In the genomic region with DNA sequence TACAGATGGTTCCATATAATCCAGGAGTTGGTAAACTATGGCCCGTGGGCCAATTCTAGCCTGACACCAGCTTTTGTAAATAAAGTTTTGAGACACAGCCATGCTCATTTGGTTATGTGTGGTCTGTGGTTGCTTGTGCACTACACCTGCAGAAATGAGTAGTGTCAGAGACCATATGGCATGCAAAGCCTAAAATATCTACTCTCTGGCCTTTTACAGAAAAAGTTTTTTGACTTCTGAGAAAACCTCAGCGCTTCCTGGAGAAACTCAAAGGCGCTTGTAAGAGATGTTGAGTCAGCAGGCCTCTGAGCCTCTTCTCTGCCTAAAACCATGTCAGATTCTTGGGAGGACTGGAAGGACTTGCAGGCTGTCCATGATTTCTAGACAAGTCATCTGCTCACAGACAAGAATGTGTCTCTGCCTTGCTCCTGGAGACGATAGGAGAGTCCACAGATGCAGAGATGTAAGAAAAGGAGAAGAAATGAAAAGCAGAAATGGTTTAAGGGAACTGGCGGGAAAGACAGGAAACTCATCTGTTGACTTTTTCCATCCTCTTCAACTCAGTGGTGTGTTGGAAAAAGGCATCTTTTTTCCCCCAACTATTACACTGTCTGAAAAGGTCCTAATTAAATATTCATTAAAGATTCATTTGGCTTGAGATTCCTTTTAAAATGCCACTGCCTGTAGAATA, we compare ENCODE assay signal across 8 cellular contexts. TPM values are rescaled to one million over a fixed set of nuclear protein-coding genes. Genes with fewer than 3 reads are reported as not detected.
DNase-seq lines count a peak whose midpoint lies in the region; ATAC-seq and TF ChIP-seq lines count a peak whose summit lies in the region.

No MANE protein-coding gene starts in this region.

- H3K4me1 Mint-ChIP-seq in CD14-positive monocyte, result peaks cover 80% of the 10 kb centered on the region
- peaks cover 81% of the 10 kb centered on the region for H3K4me1 Mint-ChIP-seq in activated CD8-positive, alpha-beta memory T cell treated with anti-CD3 and anti-CD28 coated beads, Interleukin-2, amount 10 ng/mL, durations not matched to agents 7 days and 5 days

- peak overlapping the region in 5 of 7 donors; percentile 0 to 89 (median 75) for H3K27ac Mint-ChIP-seq in CD14-positive monocyte
- peak overlapping the region; percentile 94 for H3K27ac Mint-ChIP-seq in activated CD8-positive, alpha-beta memory T cell treated with anti-CD3 and anti-CD28 coated beads, Interleukin-2, amount 10 ng/mL, durations not matched to agents 7 days and 5 days

- peak overlapping the region in 1 of 2 donors; percentile 39 for H3K4me3 Mint-ChIP-seq in CD14-positive monocyte
- H3K4me3 Mint-ChIP-seq in activated CD8-positive, alpha-beta memory T cell treated with anti-CD3 and anti-CD28 coated beads, Interleukin-2, amount 10 ng/mL, durations not matched to agents 7 days and 5 days, result peak overlapping the region; percentile 65

- no peaks in the 10 kb centered on the region for H3K9me3 Mint-ChIP-seq in CD14-positive monocyte
- no peaks in the 10 kb centered on the region for H3K9me3 Mint-ChIP-seq in activated CD8-positive, alpha-beta memory T cell treated with anti-CD3 and anti-CD28 coated beads, Interleukin-2, amount 10 ng/mL, durations not matched to agents 7 days and 5 days (ENCODE audit: low read depth)

- ATAC-seq in GM19452 (IDR thresholded peaks at IDR 0.05; ENCODE audit: unreplicated experiment) (peak; percentile 73), HG03460 (IDR thresholded peaks at IDR 0.05; ENCODE audit: unreplicated experiment) (peak; percentile 87)
- peak; percentile 76 for ATAC-seq in activated CD8-positive, alpha-beta memory T cell treated with anti-CD3 and anti-CD28 coated beads, Interleukin-2, amount 10 ng/mL, durations not matched to agents 7 days and 5 days

- DNase-seq in CD14-positive monocyte (ENCODE audit: low spot score), result no peak
- DNase-seq in activated CD8-positive, alpha-beta memory T cell treated with anti-CD3 and anti-CD28 coated beads, Interleukin-2, amount 10 ng/mL, durations not matched to agents 7 days and 5 days, result peak; percentile 89
- DNase-seq in stimulated activated CD8-positive, alpha-beta memory T cell treated with anti-CD3 and anti-CD28 coated beads, Interleukin-12 subunit alpha, Interleukin-12 subunit beta, amount 100 ng/mL, for 1 hour (ENCODE audit: low read depth), result peak; percentile 32
- DNase-seq in hippocampal formation (lab: John Stamatoyannopoulos, UW), result no peak
- no peak for DNase-seq in globus pallidus (ENCODE audit: low spot score)
- no peak for DNase-seq in NCI-H1436 (lab: John Stamatoyannopoulos, UW)

- TF ChIP-seq CTCF in CD14-positive monocyte (IDR thresholded peaks at IDR 0.05), result no peak

- intact Hi-C loops in CD14-positive monocyte (cut with micrococcal nuclease), result loop anchor here in 1 of 2 donors (10.0 kb wide), 1 partner anchor 95 kb away; no protein-coding TSS in a partner anchor

- peaks cover 8 to 10% of the 10 kb centered on the region in 2 donors for H3K36me3 Mint-ChIP-seq in CD14-positive monocyte
- H3K36me3 Mint-ChIP-seq in activated CD8-positive, alpha-beta memory T cell treated with anti-CD3 and anti-CD28 coated beads, Interleukin-2, amount 10 ng/mL, durations not matched to agents 7 days and 5 days, result peaks cover 58% of the 10 kb centered on the region

- CTCF ChIA-PET in activated CD8-positive, alpha-beta memory T cell treated with anti-CD3 and anti-CD28 coated beads, Interleukin-2, amount 10 ng/mL, durations not matched to agents 7 days and 5 days (lab: Charles Lee), result no interaction called here

- no peaks in the 10 kb centered on the region for H3K27me3 Mint-ChIP-seq in CD14-positive monocyte (ENCODE audit: low read depth in 3 of 3)
- H3K27me3 Mint-ChIP-seq in activated CD8-positive, alpha-beta memory T cell treated with anti-CD3 and anti-CD28 coated beads, Interleukin-2, amount 10 ng/mL, durations not matched to agents 7 days and 5 days, result no peaks in the 10 kb centered on the region

RNA-seq across cellular contexts. Expression of gene TTC39C, which starts 5.2 kb away (rescaled TPM):
- polyA plus RNA-seq in CD14-positive monocyte, result 1 to 10 TPM; 4.3 to 8.3 TPM
- total RNA-seq in activated CD8-positive, alpha-beta memory T cell treated with anti-CD3 and anti-CD28 coated beads, Interleukin-2, amount 10 ng/mL, durations not matched to agents 7 days and 5 days, result 10 to 100 TPM; 59.0 to 69.7 TPM

Comparison
In these comparisons a context has a peak if more than half of its experiments do, and no peak if none do; other contexts are left out.
1. DNase-seq: peak in activated CD8-positive, alpha-beta memory T cell treated with anti-CD3 and anti-CD28 coated beads, Interleukin-2, amount 10 ng/mL, durations not matched to agents 7 days and 5 days (single experiment) and stimulated activated CD8-positive, alpha-beta memory T cell treated with anti-CD3 and anti-CD28 coated beads, Interleukin-12 subunit alpha, Interleukin-12 subunit beta, amount 100 ng/mL, for 1 hour (single experiment); none in CD14-positive monocyte (single experiment), hippocampal formation (0 of 2), globus pallidus (single experiment) and NCI-H1436 (single experiment).
2. Peak in every context shown above with its lines, with median percentiles within 50 percentile points of each other: ATAC-seq.